Comparison of ENCODE assay signal across 8 cellular contexts in genomic region chr9:3525836-3526165, GRCh38. TPM values are rescaled to one million over a fixed set of nuclear protein-coding genes. Genes with fewer than 3 reads are reported as not detected.
A peak's percentile ranks its signal among the peaks of the same experiment; 100 is the strongest.
DNase-seq lines count a peak whose midpoint lies in the region; ATAC-seq and TF ChIP-seq lines count a peak whose summit lies in the region.

Gene RFX3 (minus strand): TSS chr9:3526001. CDS start chr9:3395588, 130,413 bp downstream.

- peak; percentile 95 for DNase-seq in AG20443 (ENCODE audit: low spot score)
- DNase-seq in NCI-H510A treated with DMSO at 0.1 percent for 48 hours (lab: John Stamatoyannopoulos, UW) = peak; percentile 62
- DNase-seq in activated CD4-positive, alpha-beta T cell treated with anti-CD3 and anti-CD28 coated beads for 36 hours = peak; percentile 96
- DNase-seq in choroid plexus epithelial cell (ENCODE audit: low read depth) = peak; percentile 98
- DNase-seq in stimulated activated CD4-positive, alpha-beta T cell treated with anti-CD3 and anti-CD28 coated beads, Interleukin-1b, Interleukin-23, amount 100 ng/mL, for 4 hours (ENCODE audit: low read depth in 2 of 2) = peak; percentile 86 to 90

- H3K27me3 Mint-ChIP-seq in activated CD4-positive, alpha-beta T cell treated with anti-CD3 and anti-CD28 coated beads for 36 hours = no peaks in the 10 kb centered on the region

- H3K9me3 Mint-ChIP-seq in activated CD4-positive, alpha-beta T cell treated with anti-CD3 and anti-CD28 coated beads for 36 hours (ENCODE audit: low read depth) = no peaks in the 10 kb centered on the region

- no peak for TF ChIP-seq CTCF in choroid plexus epithelial cell (conservative IDR thresholded peaks at IDR 0.05; ENCODE audit: low read depth, low read length)

- peak within 1 kb of the TSS; percentile 89 for H3K4me3 Mint-ChIP-seq in activated CD4-positive, alpha-beta T cell treated with anti-CD3 and anti-CD28 coated beads for 36 hours

- peak; percentile 56 for ATAC-seq in GM19324 (IDR thresholded peaks at IDR 0.05; ENCODE audit: low FRiP score, unreplicated experiment)
- ATAC-seq in HG03457 (IDR thresholded peaks at IDR 0.05; ENCODE audit: unreplicated experiment) = peak; percentile 37
- peak; percentile 63 for ATAC-seq in activated CD4-positive, alpha-beta T cell treated with anti-CD3 and anti-CD28 coated beads for 36 hours

- peak within 1 kb of the TSS; percentile 100 for H3K27ac ChIP-seq in layer of hippocampus (ENCODE audit: low read depth, low read length)

- H3K36me3 Mint-ChIP-seq in activated CD4-positive, alpha-beta T cell treated with anti-CD3 and anti-CD28 coated beads for 36 hours (ENCODE audit: low read depth) = peaks cover 27% of the 10 kb centered on the region

- peak within 1 kb of the TSS; percentile 99 for H3K27ac Mint-ChIP-seq in activated CD4-positive, alpha-beta T cell treated with anti-CD3 and anti-CD28 coated beads for 36 hours

- CTCF ChIA-PET in activated CD4-positive, alpha-beta T cell treated with anti-CD3 and anti-CD28 coated beads for 36 hours (lab: Charles Lee) = no interaction called here

- H3K27me3 ChIP-seq in layer of hippocampus (ENCODE audit: control insufficient read depth, insufficient read depth, low read length) = no peaks in the 10 kb centered on the region

- intact Hi-C loops in activated CD4-positive, alpha-beta T cell treated with anti-CD3 and anti-CD28 coated beads for 36 hours (cut with DNase I, micrococcal nuclease) = loop anchor here (1.0 to 5.0 kb wide), 19 partner anchors 18 to 1926 kb away; partner anchors contain the start of genes CDC37L1 (in 2 of the 2), PUM3 (in 2 of the 2), CD274 (in 1 of the 2) and PLGRKT (in 1 of the 2)

- H3K4me1 Mint-ChIP-seq in activated CD4-positive, alpha-beta T cell treated with anti-CD3 and anti-CD28 coated beads for 36 hours = peaks cover 39% of the 10 kb centered on the region

- H3K4me3 ChIP-seq in choroid plexus epithelial cell (ENCODE audit: low read depth, low read length) = peak within 1 kb of the TSS; percentile 77

- POLR2A ChIA-PET in activated CD4-positive, alpha-beta T cell treated with anti-CD3 and anti-CD28 coated beads for 36 hours (lab: Charles Lee) = interaction anchor here (0.6 to 1.1 kb wide), 3 partner anchors 9 to 127 kb away, joined by 3 to 4 read pairs (median 3); no protein-coding TSS in a partner anchor

RNA-seq across cellular contexts. Expression of gene RFX3, which starts in this region (rescaled TPM):
- 10 to 100 TPM; 12.5 to 16.6 TPM for total RNA-seq in activated CD4-positive, alpha-beta T cell treated with anti-CD3 and anti-CD28 coated beads for 36 hours

Comparison
In these comparisons a context has a peak if more than half of its experiments do, and no peak if none do; other contexts are left out.
1. Peak in every context shown above with its lines: DNase-seq, ATAC-seq, H3K4me3 ChIP-seq and H3K27ac ChIP-seq.